Comparison of ENCODE assay signal across 1 cellular context in genomic region chr22:29798318-29798717, GRCh38.
TF ChIP-seq lines count a peak whose summit lies in the region.

No MANE protein-coding gene starts in this region.

TF ChIP-seq in A549, 52 proteins besides CTCF, POLR2A, EP300 and RAD21 (continued from another document):
- TF ChIP-seq HMGXB4 (CRISPR knock-in tag; IDR thresholded peaks at IDR 0.05; ENCODE audit: borderline replicate concordance) (no peak), HEYL (CRISPR knock-in tag; IDR thresholded peaks at IDR 0.05) (no peak), HOXB13 (CRISPR knock-in tag; IDR thresholded peaks at IDR 0.05; ENCODE audit: low read depth) (no peak)
TF ChIP-seq in A549: peak in this region for 0.
